8 cellular contexts compared by ENCODE assay signal in the genomic region with DNA sequence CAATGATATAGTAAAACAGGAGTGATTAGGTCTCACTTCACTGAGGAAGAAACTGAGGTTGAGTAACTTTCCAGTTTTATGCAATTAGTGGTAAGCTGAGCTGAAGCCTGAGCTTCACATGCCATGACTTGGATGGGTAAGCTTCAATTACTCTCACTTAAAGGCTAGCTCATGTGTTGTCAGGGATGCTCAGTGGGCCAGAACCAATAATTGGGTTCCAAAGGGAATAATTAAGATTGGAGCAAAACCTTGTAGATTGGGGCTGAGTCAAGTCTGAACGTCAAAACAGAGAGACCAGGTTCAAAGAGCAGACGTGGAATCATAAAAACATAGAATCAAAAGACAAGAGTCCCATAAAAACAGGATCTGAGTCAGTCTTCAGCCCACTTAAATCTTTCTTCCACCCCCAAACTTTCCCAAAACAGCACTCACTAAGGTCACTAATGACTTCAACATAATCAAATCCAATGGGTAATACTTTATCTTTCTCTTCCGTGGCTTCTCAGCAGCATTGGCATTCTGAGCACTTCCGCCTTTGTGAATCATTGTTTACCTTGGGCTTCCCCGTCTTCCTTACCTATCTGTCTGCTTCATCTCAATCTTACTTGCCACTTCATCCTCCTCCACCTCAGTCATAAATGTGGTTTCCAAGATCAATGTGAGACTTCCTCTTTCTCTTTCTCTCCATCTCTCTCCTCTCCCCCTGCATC. TPM values are rescaled to one million over a fixed set of nuclear protein-coding genes. Genes with fewer than 3 reads are reported as not detected.
DNase-seq lines count a peak whose midpoint lies in the region; ATAC-seq and TF ChIP-seq lines count a peak whose summit lies in the region.

No MANE protein-coding gene starts in this region.

- no peak overlapping the region for H3K27ac Mint-ChIP-seq in WTC11

- no peaks in the 10 kb centered on the region for H3K27me3 Mint-ChIP-seq in WTC11 (ENCODE audit: low read depth)

- no peak overlapping the region for H3K4me3 Mint-ChIP-seq in WTC11

- H3K9me3 Mint-ChIP-seq in WTC11 = 0 out of 2 replicates have a peak, but pooled peaks cover 3% of the 10 kb centered on the region

- peaks cover 11% of the 10 kb centered on the region for H3K4me1 Mint-ChIP-seq in WTC11

- CTCF ChIA-PET in WTC11 (lab: Charles Lee) = no interaction called here

- no peak for TF ChIP-seq CTCF in WTC11 (IDR thresholded peaks at IDR 0.05)

- DNase-seq in EL (peak; percentile 88), LHCN-M2 (ENCODE audit: low read depth) (peak; percentile 29), DMS79 treated with DMSO at 0.1 percent for 48 hours (lab: John Stamatoyannopoulos, UW) (no peak), SKM-1 (lab: John Stamatoyannopoulos, UW; ENCODE audit: unreplicated experiment) (no peak), NCI-H526 (lab: John Stamatoyannopoulos, UW) (no peak), WTC11 (ENCODE audit: low spot score) (no peak)

- ATAC-seq in GM21529 (IDR thresholded peaks at IDR 0.05; ENCODE audit: unreplicated experiment) = peak; percentile 92
- peak; percentile 69 for ATAC-seq in esophagus mucosa
- ATAC-seq in WTC11 = no peak

- H3K36me3 Mint-ChIP-seq in WTC11 = no peaks in the 10 kb centered on the region

- POLR2A ChIA-PET in WTC11 (lab: Charles Lee) = no interaction called here

TF ChIP-seq in WTC11, 78 proteins besides CTCF, POLR2A, EP300 and RAD21:
- no peak for TF ChIP-seq ZNF232 (CRISPR knock-in tag; IDR thresholded peaks at IDR 0.05)
- TF ChIP-seq SMAD3 (CRISPR knock-in tag; IDR thresholded peaks at IDR 0.05; ENCODE audit: borderline replicate concordance) = no peak
- no peak for TF ChIP-seq E2F4 (CRISPR knock-in tag; IDR thresholded peaks at IDR 0.05; ENCODE audit: borderline replicate concordance, low read depth)
- TF ChIP-seq ELF4 (CRISPR knock-in tag; IDR thresholded peaks at IDR 0.05; ENCODE audit: low read depth) = no peak
- no peak for TF ChIP-seq ZNF425 (CRISPR knock-in tag; conservative IDR thresholded peaks at IDR 0.05)
- TF ChIP-seq ZBTB21 (CRISPR knock-in tag; IDR thresholded peaks at IDR 0.05; ENCODE audit: borderline replicate concordance) = no peak

RNA-seq across cellular contexts. Expression of gene EGFR, which starts 23.0 kb away (rescaled TPM):
- total RNA-seq in LHCN-M2 (2014; rRNA removed) (78.7 and 94.1 TPM in 2 replicates), esophagus mucosa (101 TPM), WTC11 (2021) (5.9 to 7.6 TPM (median 6.0 TPM) in 3 replicates)
- polyA plus RNA-seq in LHCN-M2 (2012) = 26.0 TPM

Comparison
In these comparisons a context has a peak if more than half of its experiments do, and no peak if none do; other contexts are left out.
1. DNase-seq: peak in EL (single experiment) and LHCN-M2 (single experiment); none in DMS79 treated with DMSO at 0.1 percent for 48 hours (single experiment), SKM-1 (single experiment), NCI-H526 (0 of 2) and WTC11 (single experiment).